1 cellular context compared by ENCODE assay signal in genomic region chr2:169767243-169767888, GRCh38.
TF ChIP-seq lines count a peak whose summit lies in the region.

No MANE protein-coding gene starts in this region.

TF ChIP-seq in WTC11, 78 proteins besides CTCF, POLR2A, EP300 and RAD21 (continued from another document):
- TF ChIP-seq ZSCAN18 (CRISPR knock-in tag; IDR thresholded peaks at IDR 0.05), result no peak
- no peak for TF ChIP-seq HMGA2 (CRISPR knock-in tag; IDR thresholded peaks at IDR 0.05)
- TF ChIP-seq TEAD4 (CRISPR knock-in tag; IDR thresholded peaks at IDR 0.05), result no peak
TF ChIP-seq in WTC11: peak in this region for 0.
